ENCODE assay signal across 8 cellular contexts in the genomic region with DNA sequence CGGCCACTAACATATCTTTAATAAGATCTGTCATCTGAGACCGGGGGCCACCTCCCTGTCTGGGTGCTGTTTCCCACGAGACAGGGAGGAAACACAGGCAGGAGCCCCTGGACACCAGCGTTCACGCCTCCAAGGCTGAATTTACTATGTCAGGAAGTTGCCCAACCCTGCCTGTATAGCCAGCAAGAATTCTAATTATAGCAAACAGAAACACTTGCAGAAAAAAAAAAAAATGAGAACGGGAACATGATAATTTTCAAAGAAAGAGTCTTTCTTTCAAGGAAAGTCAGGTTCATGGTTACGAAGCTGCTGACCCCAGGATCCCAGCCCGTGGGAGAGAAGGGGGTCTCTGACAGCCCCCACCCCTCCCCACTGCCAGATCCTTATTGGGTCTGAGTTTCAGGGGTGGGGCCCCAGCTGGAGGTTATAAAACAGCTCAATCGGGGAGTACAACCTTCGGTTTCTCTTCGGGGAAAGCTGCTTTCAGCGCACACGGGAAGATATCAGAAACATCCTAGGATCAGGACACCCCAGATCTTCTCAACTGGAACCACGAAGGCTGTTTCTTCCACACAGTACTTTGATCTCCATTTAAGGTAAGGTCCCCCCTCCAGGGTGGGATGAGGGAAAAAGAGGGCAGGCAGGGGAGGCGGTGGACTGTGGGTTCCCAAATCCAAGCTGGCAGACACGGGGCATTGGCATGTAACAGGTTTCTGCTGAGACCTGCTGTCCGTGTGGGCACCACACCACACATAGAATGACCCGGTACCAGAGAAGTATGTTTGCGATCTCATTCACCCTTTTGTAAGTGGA. TPM values are rescaled to one million over a fixed set of nuclear protein-coding genes. Genes with fewer than 3 reads are reported as not detected.
A peak's percentile ranks its signal among the peaks of the same experiment; 100 is the strongest.
DNase-seq lines count a peak whose midpoint lies in the region; ATAC-seq lines count a peak whose summit lies in the region.

A gene (plus strand): TSS at position 455 of the 813 bp plus-strand sequence. CDS start 4,981 bp downstream, outside the sequence.

- intact Hi-C loops in activated CD4-positive, alpha-beta T cell treated with anti-CD3 and anti-CD28 coated beads, Interleukin-2, amount 10 ng/mL, durations not matched to agents 24 days and 14 days (cut with micrococcal nuclease) = no loop called here
- intact Hi-C loops in left colon (cut with DNase I, micrococcal nuclease) = no loop called here

- peak; percentile 80 for DNase-seq in activated CD4-positive, alpha-beta T cell treated with anti-CD3 and anti-CD28 coated beads, Interleukin-2, amount 10 ng/mL, durations not matched to agents 24 days and 14 days
- no peak for DNase-seq in activated CD4-positive, alpha-beta T cell treated with anti-CD3 and anti-CD28 coated beads for 1 hour
- DNase-seq in activated CD8-positive, alpha-beta T cell treated with anti-CD3 and anti-CD28 coated beads, Interleukin-2, amount 10 ng/mL, durations not matched to agents 7 days and 5 days = peak; percentile 35
- DNase-seq in left colon (peak; percentile 38 to 64), kidney glomerular epithelial cell (lab: John Stamatoyannopoulos, UW) (no peak), glomerular visceral epithelial cell (ENCODE audit: extremely low spot score) (no peak)

- no peaks in the 10 kb centered on the region for H3K9me3 ChIP-seq in stomach smooth muscle (ENCODE audit: control insufficient read depth in 2 of 2, low read length in 2 of 2)

- H3K27me3 ChIP-seq in stomach smooth muscle (ENCODE audit: control insufficient read depth in 1 of 2, insufficient read depth in 2 of 2, low read length in 2 of 2) = no peaks in the 10 kb centered on the region

- ATAC-seq in HG03097 (IDR thresholded peaks at IDR 0.05; ENCODE audit: low FRiP score, unreplicated experiment) (peak; percentile 54), left colon (peak; percentile 89)
- peak; percentile 59 for ATAC-seq in activated CD8-positive, alpha-beta T cell treated with anti-CD3 and anti-CD28 coated beads, Interleukin-2, amount 10 ng/mL, durations not matched to agents 7 days and 5 days

- H3K36me3 ChIP-seq in stomach smooth muscle (ENCODE audit: control insufficient read depth in 2 of 2, insufficient read depth in 2 of 2, low read length in 2 of 2) = peaks cover 0 to 4% of the 10 kb centered on the region in 2 donors

- H3K27me3 Mint-ChIP-seq in activated CD4-positive, alpha-beta T cell treated with anti-CD3 and anti-CD28 coated beads, Interleukin-2, amount 10 ng/mL, durations not matched to agents 24 days and 14 days = peaks cover 2% of the 10 kb centered on the region
- peaks cover 11% of the 10 kb centered on the region for H3K27me3 Mint-ChIP-seq in activated CD8-positive, alpha-beta T cell treated with anti-CD3 and anti-CD28 coated beads, Interleukin-2, amount 10 ng/mL, durations not matched to agents 7 days and 5 days (ENCODE audit: low read depth)

- H3K27ac Mint-ChIP-seq in activated CD4-positive, alpha-beta T cell treated with anti-CD3 and anti-CD28 coated beads, Interleukin-2, amount 10 ng/mL, durations not matched to agents 24 days and 14 days = peak within 1 kb of the TSS; percentile 73
- peak within 1 kb of the TSS; percentile 59 for H3K27ac Mint-ChIP-seq in activated CD8-positive, alpha-beta T cell treated with anti-CD3 and anti-CD28 coated beads, Interleukin-2, amount 10 ng/mL, durations not matched to agents 7 days and 5 days

- H3K27ac ChIP-seq in stomach smooth muscle (ENCODE audit: low read length) = peak within 1 kb of the TSS; percentile 64

- H3K36me3 Mint-ChIP-seq in activated CD4-positive, alpha-beta T cell treated with anti-CD3 and anti-CD28 coated beads, Interleukin-2, amount 10 ng/mL, durations not matched to agents 24 days and 14 days (ENCODE audit: low read depth) = peaks cover 32% of the 10 kb centered on the region
- peaks cover 21% of the 10 kb centered on the region for H3K36me3 Mint-ChIP-seq in activated CD8-positive, alpha-beta T cell treated with anti-CD3 and anti-CD28 coated beads, Interleukin-2, amount 10 ng/mL, durations not matched to agents 7 days and 5 days (ENCODE audit: low read depth)

- CTCF ChIA-PET in activated CD8-positive, alpha-beta T cell treated with anti-CD3 and anti-CD28 coated beads, Interleukin-2, amount 10 ng/mL, durations not matched to agents 7 days and 5 days (lab: Charles Lee) = no interaction called here

- peak within 1 kb of the TSS; percentile 44 to 82 for H3K4me3 ChIP-seq in stomach smooth muscle (ENCODE audit: low read length in 2 of 2)

- H3K4me3 Mint-ChIP-seq in activated CD4-positive, alpha-beta T cell treated with anti-CD3 and anti-CD28 coated beads, Interleukin-2, amount 10 ng/mL, durations not matched to agents 24 days and 14 days = peak within 1 kb of the TSS; percentile 91
- peak within 1 kb of the TSS; percentile 77 for H3K4me3 Mint-ChIP-seq in activated CD8-positive, alpha-beta T cell treated with anti-CD3 and anti-CD28 coated beads, Interleukin-2, amount 10 ng/mL, durations not matched to agents 7 days and 5 days

- peaks cover 6% of the 10 kb centered on the region for H3K4me1 ChIP-seq in stomach smooth muscle (ENCODE audit: control insufficient read depth, insufficient read depth, low read length)

- POLR2A ChIA-PET in activated CD8-positive, alpha-beta T cell treated with anti-CD3 and anti-CD28 coated beads, Interleukin-2, amount 10 ng/mL, durations not matched to agents 7 days and 5 days (lab: Charles Lee) = no interaction called here

- peaks cover 21% of the 10 kb centered on the region for H3K4me1 Mint-ChIP-seq in activated CD4-positive, alpha-beta T cell treated with anti-CD3 and anti-CD28 coated beads, Interleukin-2, amount 10 ng/mL, durations not matched to agents 24 days and 14 days
- peaks cover 27% of the 10 kb centered on the region for H3K4me1 Mint-ChIP-seq in activated CD8-positive, alpha-beta T cell treated with anti-CD3 and anti-CD28 coated beads, Interleukin-2, amount 10 ng/mL, durations not matched to agents 7 days and 5 days (ENCODE audit: low read depth)

- H3K9ac ChIP-seq in stomach smooth muscle (ENCODE audit: low read length in 2 of 2) = peak within 1 kb of the TSS; percentile 47 to 82

- H3K9me3 Mint-ChIP-seq in activated CD4-positive, alpha-beta T cell treated with anti-CD3 and anti-CD28 coated beads, Interleukin-2, amount 10 ng/mL, durations not matched to agents 24 days and 14 days = peaks cover 2% of the 10 kb centered on the region
- H3K9me3 Mint-ChIP-seq in activated CD8-positive, alpha-beta T cell treated with anti-CD3 and anti-CD28 coated beads, Interleukin-2, amount 10 ng/mL, durations not matched to agents 7 days and 5 days (ENCODE audit: insufficient read depth) = peaks cover 4% of the 10 kb centered on the region

RNA-seq across cellular contexts. Expression of the gene that starts here (rescaled TPM):
- total RNA-seq in activated CD4-positive, alpha-beta T cell treated with anti-CD3 and anti-CD28 coated beads, Interleukin-2, amount 10 ng/mL, durations not matched to agents 24 days and 14 days = 3.1 and 3.4 TPM in 2 replicates
- under 1 TPM; 0.60 to 0.61 TPM for total RNA-seq in activated CD8-positive, alpha-beta T cell treated with anti-CD3 and anti-CD28 coated beads, Interleukin-2, amount 10 ng/mL, durations not matched to agents 7 days and 5 days
- 1 to 10 TPM; 3.9 to 9.4 TPM for total RNA-seq in left colon

Comparison
In these comparisons a context has a peak if more than half of its experiments do, and no peak if none do; other contexts are left out.
1. DNase-seq: peak in activated CD4-positive, alpha-beta T cell treated with anti-CD3 and anti-CD28 coated beads, Interleukin-2, amount 10 ng/mL, durations not matched to agents 24 days and 14 days (single experiment) and left colon (2 of 2); none in activated CD4-positive, alpha-beta T cell treated with anti-CD3 and anti-CD28 coated beads for 1 hour (single experiment), kidney glomerular epithelial cell (single experiment) and glomerular visceral epithelial cell (single experiment).
2. Peak in DNase-seq and ATAC-seq in activated CD8-positive, alpha-beta T cell treated with anti-CD3 and anti-CD28 coated beads, Interleukin-2, amount 10 ng/mL, durations not matched to agents 7 days and 5 days; RNA of the gene not detected or under 1 TPM.
3. Peak in every context shown above with its lines, with median percentiles within 50 percentile points of each other: ATAC-seq.